1 cellular context compared by ENCODE assay signal in genomic region chr10:70602665-70603438, GRCh38.
TF ChIP-seq lines count a peak whose summit lies in the region.

PRF1 (minus strand) TSS chr10:70602741; CDS start chr10:70600902, 1,839 bp downstream.

TF ChIP-seq in H1, 55 proteins besides CTCF, POLR2A, EP300 and RAD21 (continued from another document):
- TF ChIP-seq ATF3 (IDR thresholded peaks at IDR 0.05; ENCODE audit: insufficient read depth, low read depth, low read length) (no peak), GABPA (IDR thresholded peaks at IDR 0.05; ENCODE audit: borderline replicate concordance, insufficient read depth, low read length) (no peak), TAF1 (IDR thresholded peaks at IDR 0.05; ENCODE audit: low read depth, low read length) (no peak)
